ENCODE assay signal across 2 cellular contexts in genomic region chr16:72066747-72067146, GRCh38.
TF ChIP-seq lines count a peak whose summit lies in the region.

No MANE protein-coding gene starts in this region.

TF ChIP-seq in GM23338, 12 proteins besides CTCF, POLR2A, EP300 and RAD21:
- TF ChIP-seq STAT1 (IDR thresholded peaks at IDR 0.05; ENCODE audit: unreplicated experiment) (no peak), EZH2phosphoT487 (IDR thresholded peaks at IDR 0.05; ENCODE audit: unreplicated experiment) (no peak), ETS1 (IDR thresholded peaks at IDR 0.05) (no peak), EZH2 (IDR thresholded peaks at IDR 0.05; ENCODE audit: low read depth, unreplicated experiment) (no peak), ZNF462 (CRISPR knock-in tag; IDR thresholded peaks at IDR 0.05) (no peak), POLR2AphosphoS5 (IDR thresholded peaks at IDR 0.05; ENCODE audit: low read depth) (no peak), ZNF114 (CRISPR knock-in tag; IDR thresholded peaks at IDR 0.05) (no peak), JUNB (IDR thresholded peaks at IDR 0.05; ENCODE audit: unreplicated experiment) (no peak)
TF ChIP-seq in GM23338: peak in this region for 0.

TF ChIP-seq in H1, 55 proteins besides CTCF, POLR2A, EP300 and RAD21:
- TF ChIP-seq CREB1 (IDR thresholded peaks at IDR 0.05), result no peak
- no peak for TF ChIP-seq NANOG (IDR thresholded peaks at IDR 0.05; ENCODE audit: insufficient read depth, low read depth, low read length, poor library complexity, severe bottlenecking)
- no peak for TF ChIP-seq SP4 (IDR thresholded peaks at IDR 0.05; ENCODE audit: low read length)
- TF ChIP-seq RBBP5 (IDR thresholded peaks at IDR 0.05; ENCODE audit: borderline replicate concordance, low read depth, low read length), result no peak
- TF ChIP-seq POLR2AphosphoS5 (IDR thresholded peaks at IDR 0.05; ENCODE audit: low read depth, low read length), result no peak
- TF ChIP-seq TEAD4 (IDR thresholded peaks at IDR 0.05; ENCODE audit: low read depth, low read length), result no peak
- no peak for TF ChIP-seq SP2 (IDR thresholded peaks at IDR 0.05; ENCODE audit: low read length)
- no peak for TF ChIP-seq CBX8 (IDR thresholded peaks at IDR 0.05; ENCODE audit: borderline replicate concordance, low read depth, low read length)
- TF ChIP-seq MAX (IDR thresholded peaks at IDR 0.05), result no peak
- TF ChIP-seq MAFK (IDR thresholded peaks at IDR 0.05; ENCODE audit: low read depth, low read length), result no peak
- no peak for TF ChIP-seq KDM1A (IDR thresholded peaks at IDR 0.05; ENCODE audit: borderline replicate concordance, low read length)
- no peak for TF ChIP-seq POU5F1 (IDR thresholded peaks at IDR 0.05; ENCODE audit: low read depth, low read length)
- no peak for TF ChIP-seq TAF7 (optimal IDR thresholded peaks at IDR 0.05; ENCODE audit: borderline replicate concordance, low read depth, low read length)
- no peak for TF ChIP-seq GABPA (IDR thresholded peaks at IDR 0.05; ENCODE audit: borderline replicate concordance, insufficient read depth, low read length)
- no peak for TF ChIP-seq ZNF274 (IDR thresholded peaks at IDR 0.05; ENCODE audit: borderline replicate concordance, extremely low read depth, low read length)
- no peak for TF ChIP-seq EZH2 (IDR thresholded peaks at IDR 0.05; ENCODE audit: low read depth, low read length, severe bottlenecking)
- TF ChIP-seq CBX5 (IDR thresholded peaks at IDR 0.05; ENCODE audit: low read depth, low read length), result no peak
- no peak for TF ChIP-seq CHD2 (IDR thresholded peaks at IDR 0.05; ENCODE audit: low read length)
- TF ChIP-seq EGR1 (IDR thresholded peaks at IDR 0.05; ENCODE audit: borderline replicate concordance, low read depth, low read length), result no peak
- TF ChIP-seq YY1 (IDR thresholded peaks at IDR 0.05; ENCODE audit: low read depth, low read length), result no peak
